11 cellular contexts compared by ENCODE assay signal in the genomic region with DNA sequence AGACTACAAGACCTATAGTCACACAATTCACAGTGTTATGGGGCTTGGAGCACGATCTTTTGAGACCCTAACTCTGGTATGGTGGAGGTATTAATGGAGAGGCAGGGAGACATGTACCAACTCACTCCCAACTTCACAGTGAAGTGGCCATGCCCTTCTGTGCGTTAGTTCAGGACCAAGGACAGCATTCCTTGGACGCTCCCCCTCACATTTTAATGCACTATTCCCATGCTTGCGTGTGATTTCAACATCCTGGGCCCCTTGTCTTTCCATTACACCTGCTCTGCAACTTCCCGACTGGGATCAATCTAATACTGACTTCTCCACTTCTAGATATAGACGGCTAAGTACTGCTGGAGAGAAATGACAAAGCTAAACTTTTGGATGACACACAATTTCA.
A peak's percentile ranks its signal among the peaks of the same experiment; 100 is the strongest.
DNase-seq lines count a peak whose midpoint lies in the region; ATAC-seq and TF ChIP-seq lines count a peak whose summit lies in the region.
"Had no signal": no experiment of that assay in that cellular context is flagged by ENCODE, and none has a peak within 500 bp of the region (broad histone marks: within the 10 kb centered on the region; RNA-seq: fewer than 3 reads in every experiment).

No MANE protein-coding gene starts in this region.

- H3K9me3 Mint-ChIP-seq in H9: no peaks in the 10 kb centered on the region
- H3K9me3 Mint-ChIP-seq in natural killer cell: peaks cover 6 to 8% of the 10 kb centered on the region in 2 donors

- H3K56ac ChIP-seq in H9 (ENCODE audit: insufficient read length, low read depth, low read length): no peak overlapping the region

- no peak overlapping the region for H3K27ac ChIP-seq in H9 (ENCODE audit: insufficient read length, low read depth, low read length)
- H3K27ac ChIP-seq in esophagus muscularis mucosa (replicated peaks in 1 of 4): no peak overlapping the region
- H3K27ac ChIP-seq in neural cell (ENCODE audit: low read length): no peak overlapping the region
- H3K27ac ChIP-seq: prostate gland had no signal

- DNase-seq in H9 (peak; percentile 38), OCI-M1 (lab: John Stamatoyannopoulos, UW) (peak; percentile 72), esophagus muscularis mucosa (ENCODE audit: extremely low spot score) (peak; percentile 55), SKM-1 (lab: John Stamatoyannopoulos, UW; ENCODE audit: unreplicated experiment) (no peak), natural killer cell (no peak), DMS79 (lab: John Stamatoyannopoulos, UW) (no peak)
- DNase-seq in stimulated activated CD4-positive, alpha-beta T cell treated with anti-CD3 and anti-CD28 coated beads, Interleukin-2, amount 100 ng/mL, for 24 hours: no peak
- DNase-seq: NCI-H146, SIG-M5 had no signal

- no peak overlapping the region for H3T11ph ChIP-seq in H9 (ENCODE audit: low read length)

- H3K4me2 ChIP-seq in H9 (ENCODE audit: insufficient read depth, insufficient read length, low read length) (no peak overlapping the region), neural cell (ENCODE audit: low read length) (no peak overlapping the region)

- H4K8ac ChIP-seq in H9 (replicated peaks; ENCODE audit: insufficient read length, low read depth, low read length): no peak overlapping the region

- no peak for ATAC-seq in natural killer cell

- H4K91ac ChIP-seq in H9 (ENCODE audit: insufficient read length, low read depth, low read length): no peak overlapping the region

- H2BK120ac ChIP-seq in H9 (ENCODE audit: low read depth, low read length, poor library complexity, severe bottlenecking): no peak overlapping the region

- H3K27ac Mint-ChIP-seq in H9: no peak overlapping the region
- no peak overlapping the region for H3K27ac Mint-ChIP-seq in natural killer cell

- no peaks in the 10 kb centered on the region for H3K4me1 Mint-ChIP-seq in H9
- no peaks in the 10 kb centered on the region for H3K4me1 Mint-ChIP-seq in natural killer cell

- no peaks in the 10 kb centered on the region for H3K79me2 ChIP-seq in H9 (ENCODE audit: insufficient read depth, low read length)
- no peaks in the 10 kb centered on the region for H3K79me2 ChIP-seq in neural cell (replicated peaks; ENCODE audit: insufficient read depth, low read length)

- H3K9ac ChIP-seq in H9 (ENCODE audit: extremely low read depth, insufficient read length, low read length): no peak overlapping the region
- H3K9ac ChIP-seq in neural cell (ENCODE audit: low read length): no peak overlapping the region

- H3K4me3 Mint-ChIP-seq in H9 (no peak overlapping the region), natural killer cell (no peak overlapping the region)

- no peak for TF ChIP-seq RAD21 in neural cell (conservative IDR thresholded peaks at IDR 0.05)

- H3K4me3 ChIP-seq in esophagus muscularis mucosa: no peak overlapping the region
- H3K4me3 ChIP-seq in neural cell (ENCODE audit: low read length): no peak overlapping the region
- H3K4me3 ChIP-seq: prostate gland had no signal

- WGBS in H9 (ENCODE audit: extremely low coverage, insufficient read length, low lambda C conversion rate): no CpG with 5 or more reads among the region's 6 CpGs
- 38% methylated on average over 6 of the region's 6 CpGs for WGBS in esophagus muscularis mucosa

- TF ChIP-seq CTCF in H9 (conservative IDR thresholded peaks at IDR 0.05): no peak
- TF ChIP-seq CTCF in esophagus muscularis mucosa (IDR thresholded peaks at IDR 0.05): no peak
- TF ChIP-seq CTCF in neural cell (IDR thresholded peaks at IDR 0.05; ENCODE audit: poor library complexity, severe bottlenecking): no peak
- no peak for TF ChIP-seq CTCF in natural killer cell (IDR thresholded peaks at IDR 0.05)

- no peaks in the 10 kb centered on the region for H3K36me3 ChIP-seq in esophagus muscularis mucosa
- no peaks in the 10 kb centered on the region for H3K36me3 ChIP-seq in neural cell (ENCODE audit: insufficient read depth, low read length)
- H3K36me3 ChIP-seq: prostate gland had no signal

- H3K23me2 ChIP-seq in H9 (ENCODE audit: insufficient read length, low read depth, low read length, poor library complexity, severe bottlenecking): no peaks in the 10 kb centered on the region

- H2BK5ac ChIP-seq in H9 (ENCODE audit: insufficient read length, low read length): no peak overlapping the region

- H4K20me1 ChIP-seq in H9 (ENCODE audit: control insufficient read depth, insufficient read depth, insufficient read length): no peaks in the 10 kb centered on the region
- no peaks in the 10 kb centered on the region for H4K20me1 ChIP-seq in neural cell (ENCODE audit: insufficient read depth)

- H3K27me3 Mint-ChIP-seq in H9 (ENCODE audit: low read depth) (peaks cover 31% of the 10 kb centered on the region), natural killer cell (ENCODE audit: low read depth in 2 of 2) (peaks cover 0 to 4% of the 10 kb centered on the region in 2 donors)

- no peak overlapping the region for H2AK5ac ChIP-seq in H9 (ENCODE audit: insufficient read length, low read length)

- intact Hi-C loops in esophagus muscularis mucosa (cut with DNase I) (no loop called here), natural killer cell (cut with micrococcal nuclease) (no loop called here)

- H3K14ac ChIP-seq in H9 (ENCODE audit: insufficient read depth, low read length): no peak overlapping the region

- H2AFZ ChIP-seq in H9 (ENCODE audit: low read length) (no peak overlapping the region), neural cell (ENCODE audit: low read depth, low read length) (no peak overlapping the region)

- H3K36me3 Mint-ChIP-seq in H9 (ENCODE audit: insufficient read depth in 1 of 3, low read depth in 3 of 3) (no peaks in the 10 kb centered on the region), natural killer cell (no peaks in the 10 kb centered on the region)

- H4K5ac ChIP-seq in H9 (ENCODE audit: insufficient read length, low read depth, low read length): no peak overlapping the region

- H3K4me1 ChIP-seq in H9 (ENCODE audit: insufficient read depth, low read length) (no peaks in the 10 kb centered on the region), esophagus muscularis mucosa (no peaks in the 10 kb centered on the region)
- H3K4me1 ChIP-seq: prostate gland had no signal

- H3F3A ChIP-seq in neural cell (ENCODE audit: insufficient read depth, low read length, poor library complexity, severe bottlenecking): no peaks in the 10 kb centered on the region

- no peak overlapping the region for H3K18ac ChIP-seq in H9 (ENCODE audit: insufficient read length, low read depth, low read length)

- H3K4ac ChIP-seq in H9 (ENCODE audit: low read depth, low read length): no peak overlapping the region

- H3K9me2 ChIP-seq in neural cell (ENCODE audit: insufficient read depth, low read length): no peaks in the 10 kb centered on the region

- H3K9me3 ChIP-seq in H9 (ENCODE audit: control insufficient read depth, low read depth, low read length): no peaks in the 10 kb centered on the region
- H3K9me3 ChIP-seq in esophagus muscularis mucosa: no peaks in the 10 kb centered on the region
- no peaks in the 10 kb centered on the region for H3K9me3 ChIP-seq in neural cell (ENCODE audit: low read length)
- H3K9me3 ChIP-seq: prostate gland had no signal

- no peaks in the 10 kb centered on the region for H3K79me1 ChIP-seq in H9 (ENCODE audit: insufficient read depth, low read depth, low read length, poor library complexity, severe bottlenecking)

- H3K23ac ChIP-seq in H9 (ENCODE audit: insufficient read length, low read depth, low read length): no peak overlapping the region

- H2BK12ac ChIP-seq in H9 (ENCODE audit: insufficient read length, low read depth, low read length): no peak overlapping the region

- no peak for TF ChIP-seq EP300 in esophagus muscularis mucosa (IDR thresholded peaks at IDR 0.05)
- no peak for TF ChIP-seq EP300 in neural cell (conservative IDR thresholded peaks at IDR 0.05; ENCODE audit: poor library complexity, severe bottlenecking)

- H2BK20ac ChIP-seq in H9 (ENCODE audit: low read depth, low read length, poor library complexity, severe bottlenecking): no peak overlapping the region

- no peak for TF ChIP-seq POLR2A in esophagus muscularis mucosa (IDR thresholded peaks at IDR 0.05; ENCODE audit: low read depth)

- H3K27me3 ChIP-seq in H9 (ENCODE audit: insufficient read depth, low read length) (no peaks in the 10 kb centered on the region), esophagus muscularis mucosa (no peaks in the 10 kb centered on the region), neural cell (ENCODE audit: insufficient read depth, low read depth, low read length) (no peaks in the 10 kb centered on the region)

- H2BK15ac ChIP-seq in H9 (ENCODE audit: low read depth, low read length): no peak overlapping the region

TF ChIP-seq in neural cell, 6 proteins besides CTCF, POLR2A, EP300 and RAD21:
- TF ChIP-seq SMC3 (conservative IDR thresholded peaks at IDR 0.05; ENCODE audit: poor library complexity): no peak
- TF ChIP-seq, protein P1, sequence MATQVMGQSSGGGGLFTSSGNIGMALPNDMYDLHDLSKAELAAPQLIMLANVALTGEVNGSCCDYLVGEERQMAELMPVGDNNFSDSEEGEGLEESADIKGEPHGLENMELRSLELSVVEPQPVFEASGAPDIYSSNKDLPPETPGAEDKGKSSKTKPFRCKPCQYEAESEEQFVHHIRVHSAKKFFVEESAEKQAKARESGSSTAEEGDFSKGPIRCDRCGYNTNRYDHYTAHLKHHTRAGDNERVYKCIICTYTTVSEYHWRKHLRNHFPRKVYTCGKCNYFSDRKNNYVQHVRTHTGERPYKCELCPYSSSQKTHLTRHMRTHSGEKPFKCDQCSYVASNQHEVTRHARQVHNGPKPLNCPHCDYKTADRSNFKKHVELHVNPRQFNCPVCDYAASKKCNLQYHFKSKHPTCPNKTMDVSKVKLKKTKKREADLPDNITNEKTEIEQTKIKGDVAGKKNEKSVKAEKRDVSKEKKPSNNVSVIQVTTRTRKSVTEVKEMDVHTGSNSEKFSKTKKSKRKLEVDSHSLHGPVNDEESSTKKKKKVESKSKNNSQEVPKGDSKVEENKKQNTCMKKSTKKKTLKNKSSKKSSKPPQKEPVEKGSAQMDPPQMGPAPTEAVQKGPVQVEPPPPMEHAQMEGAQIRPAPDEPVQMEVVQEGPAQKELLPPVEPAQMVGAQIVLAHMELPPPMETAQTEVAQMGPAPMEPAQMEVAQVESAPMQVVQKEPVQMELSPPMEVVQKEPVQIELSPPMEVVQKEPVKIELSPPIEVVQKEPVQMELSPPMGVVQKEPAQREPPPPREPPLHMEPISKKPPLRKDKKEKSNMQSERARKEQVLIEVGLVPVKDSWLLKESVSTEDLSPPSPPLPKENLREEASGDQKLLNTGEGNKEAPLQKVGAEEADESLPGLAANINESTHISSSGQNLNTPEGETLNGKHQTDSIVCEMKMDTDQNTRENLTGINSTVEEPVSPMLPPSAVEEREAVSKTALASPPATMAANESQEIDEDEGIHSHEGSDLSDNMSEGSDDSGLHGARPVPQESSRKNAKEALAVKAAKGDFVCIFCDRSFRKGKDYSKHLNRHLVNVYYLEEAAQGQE (IDR thresholded peaks at IDR 0.05; ENCODE audit: borderline replicate concordance): peak; percentile 55

Comparison
In these comparisons a context has a peak if more than half of its experiments do, and no peak if none do; other contexts are left out.
1. DNase-seq: peak in H9 (single experiment), OCI-M1 (single experiment) and esophagus muscularis mucosa (single experiment); none in SKM-1 (single experiment), stimulated activated CD4-positive, alpha-beta T cell treated with anti-CD3 and anti-CD28 coated beads, Interleukin-2, amount 100 ng/mL, for 24 hours (0 of 2), natural killer cell (single experiment) and DMS79 (single experiment).